Comparison of ENCODE assay signal across 14 cellular contexts in genomic region chr21:46058339-46059145, GRCh38. TPM values are rescaled to one million over a fixed set of nuclear protein-coding genes. Genes with fewer than 3 reads are reported as not detected.
DNase-seq lines count a peak whose midpoint lies in the region; ATAC-seq and TF ChIP-seq lines count a peak whose summit lies in the region.
"Had no signal": no experiment of that assay in that cellular context is flagged by ENCODE, and none has a peak within 500 bp of the region (broad histone marks: within the 10 kb centered on the region; RNA-seq: fewer than 3 reads in every experiment).

No MANE protein-coding gene starts in this region.

- H3K9me3 ChIP-seq in skeletal muscle tissue (ENCODE audit: control insufficient read depth in 3 of 3, low read length in 3 of 3): peaks cover 0 to 4% (median 0%) of the 10 kb centered on the region in 3 donors

- no peak for ATAC-seq in WTC11

- H3K27me3 Mint-ChIP-seq in WTC11 (ENCODE audit: low read depth) (peaks cover 15% of the 10 kb centered on the region), immature natural killer cell (ENCODE audit: low read depth in 3 of 3) (peaks cover 12 to 17% (median 12%) of the 10 kb centered on the region in 3 donors)

- H3K9ac ChIP-seq in skeletal muscle tissue (ENCODE audit: low read depth in 1 of 3, low read length in 3 of 3): no peak overlapping the region

- H3K36me3 Mint-ChIP-seq in WTC11 (peaks cover 42% of the 10 kb centered on the region), immature natural killer cell (no peaks in the 10 kb centered on the region)

- H3K27ac ChIP-seq in skeletal muscle tissue (ENCODE audit: low read depth, low read length): peak overlapping the region; percentile 85

- H3K4me1 Mint-ChIP-seq in WTC11 (peaks cover 6% of the 10 kb centered on the region), immature natural killer cell (peaks cover 18 to 22% of the 10 kb centered on the region in 2 donors)

- TF ChIP-seq CTCF in WTC11 (IDR thresholded peaks at IDR 0.05): no peak

- CTCF ChIA-PET in WTC11 (lab: Charles Lee): no interaction called here

- POLR2A ChIA-PET in WTC11 (lab: Charles Lee): no interaction called here

- peaks cover 53% of the 10 kb centered on the region for H3K9me3 Mint-ChIP-seq in WTC11
- H3K9me3 Mint-ChIP-seq in immature natural killer cell: peaks cover 0 to 9% (median 0%) of the 10 kb centered on the region in 6 donors

- peaks cover 14 to 47% (median 25%) of the 10 kb centered on the region in 3 donors for H3K27me3 ChIP-seq in skeletal muscle tissue (ENCODE audit: control insufficient read depth in 3 of 3, insufficient read depth in 3 of 3, low read length in 3 of 3)

- H3K4me1 ChIP-seq in skeletal muscle tissue (ENCODE audit: control insufficient read depth in 3 of 3, insufficient read depth in 3 of 3, low read length in 3 of 3): peaks cover 23 to 30% (median 26%) of the 10 kb centered on the region in 3 donors

- H3K27ac Mint-ChIP-seq in WTC11 (peak overlapping the region; percentile 16; the same call in 1 of the 2 replicates), immature natural killer cell (peak overlapping the region in 4 of 6 donors; percentile 46 to 80 (median 58))

- no peak overlapping the region for H3K4me3 ChIP-seq in skeletal muscle tissue (ENCODE audit: low read length in 3 of 3)
- H3K4me3 ChIP-seq: left ventricle myocardium inferior had no signal

- H3K4me3 Mint-ChIP-seq in WTC11: no peak overlapping the region
- H3K4me3 Mint-ChIP-seq in immature natural killer cell: peak overlapping the region in 3 of 5 donors; percentile 19 to 65 (median 22)

- DNase-seq in D341Med (ENCODE audit: low spot score) (peak; percentile 5), WTC11 (ENCODE audit: low spot score) (no peak), immature natural killer cell (no peak), NCI-H774 (lab: John Stamatoyannopoulos, UW) (no peak), DMS153 (lab: John Stamatoyannopoulos, UW) (no peak), SKM-1 (lab: John Stamatoyannopoulos, UW; ENCODE audit: unreplicated experiment) (no peak)
- DNase-seq in stimulated activated CD4-positive, alpha-beta T cell treated with anti-CD3 and anti-CD28 coated beads, Interleukin-1b, Interleukin-23, amount 100 ng/mL, for 48 hours: no peak
- DNase-seq: C1 segment of cervical spinal cord; effector CD8-positive, alpha-beta T cell; GOT3; left ventricle myocardium inferior; NCI-H2227 treated with DMSO at 0.1 percent for 48 hours; occipital lobe had no signal

- no peaks in the 10 kb centered on the region for H3K36me3 ChIP-seq in skeletal muscle tissue (ENCODE audit: control insufficient read depth in 3 of 3, insufficient read depth in 3 of 3, low read length in 3 of 3)
- H3K36me3 ChIP-seq: left ventricle myocardium inferior had no signal

TF ChIP-seq in WTC11, 78 proteins besides CTCF, POLR2A, EP300 and RAD21:
- TF ChIP-seq AR (CRISPR knock-in tag; IDR thresholded peaks at IDR 0.05) (no peak), PRRX2 (CRISPR knock-in tag; IDR thresholded peaks at IDR 0.05) (no peak), ATF3 (CRISPR knock-in tag; conservative IDR thresholded peaks at IDR 0.05) (no peak), NFATC4 (CRISPR knock-in tag; IDR thresholded peaks at IDR 0.05) (no peak), NR3C1 (CRISPR knock-in tag; conservative IDR thresholded peaks at IDR 0.05; ENCODE audit: low read depth) (no peak), ZNF396 (CRISPR knock-in tag; IDR thresholded peaks at IDR 0.05; ENCODE audit: borderline replicate concordance) (no peak), NR1H2 (CRISPR knock-in tag; IDR thresholded peaks at IDR 0.05) (no peak), USF2 (CRISPR knock-in tag; IDR thresholded peaks at IDR 0.05) (no peak), ZBTB21 (CRISPR knock-in tag; IDR thresholded peaks at IDR 0.05; ENCODE audit: borderline replicate concordance) (no peak), CDX4 (CRISPR knock-in tag; IDR thresholded peaks at IDR 0.05; ENCODE audit: borderline replicate concordance) (no peak), E2F4 (CRISPR knock-in tag; IDR thresholded peaks at IDR 0.05; ENCODE audit: borderline replicate concordance, low read depth) (no peak), IRF1 (CRISPR knock-in tag; IDR thresholded peaks at IDR 0.05) (no peak), HMGA2 (CRISPR knock-in tag; IDR thresholded peaks at IDR 0.05) (no peak), ZNF219 (CRISPR knock-in tag; IDR thresholded peaks at IDR 0.05; ENCODE audit: borderline replicate concordance) (no peak), ESRRA (CRISPR knock-in tag; IDR thresholded peaks at IDR 0.05; ENCODE audit: borderline replicate concordance) (no peak), TCF7 (CRISPR knock-in tag; IDR thresholded peaks at IDR 0.05; ENCODE audit: low read depth) (no peak), NFE2L1 (CRISPR knock-in tag; IDR thresholded peaks at IDR 0.05) (no peak)

RNA-seq across cellular contexts. Expression of gene COL6A2, which starts 39.4 kb away (rescaled TPM):
- 111 to 138 TPM (median 138 TPM) in 3 replicates for total RNA-seq in WTC11 (2021)
- polyA plus RNA-seq in immature natural killer cell: 10 to 100 TPM in 2 of 3 donors, 1 to 10 TPM in 1; 4.4 to 46.6 (median 30.6) TPM
- total RNA-seq in skeletal muscle tissue: 459 TPM
